Comparison of ENCODE assay signal across 20 cellular contexts in the genomic region with DNA sequence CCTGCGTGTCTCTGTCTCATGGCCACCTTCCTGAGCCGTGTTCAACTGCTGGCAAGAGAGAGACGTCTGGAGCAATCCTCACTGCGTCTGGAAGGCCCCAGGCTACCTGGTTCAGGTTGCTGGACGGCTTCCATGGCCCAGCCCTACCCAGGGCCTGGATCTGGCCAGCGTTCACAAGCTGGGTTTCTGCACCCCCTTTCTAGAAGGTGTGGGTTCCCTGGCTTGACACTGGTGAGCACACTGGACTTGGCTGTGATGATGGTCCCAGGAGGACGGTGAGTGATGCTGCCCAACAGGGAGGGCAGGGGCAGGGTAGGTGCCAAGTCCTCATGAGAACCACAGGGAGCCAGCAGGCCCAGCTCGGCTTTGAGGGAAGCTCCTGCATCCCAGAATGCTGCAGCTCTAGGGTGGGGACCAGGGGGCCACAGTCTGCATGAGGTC.
DNase-seq lines count a peak whose midpoint lies in the region; ATAC-seq and TF ChIP-seq lines count a peak whose summit lies in the region.
"Had no signal": no experiment of that assay in that cellular context is flagged by ENCODE, and none has a peak within 500 bp of the region (broad histone marks: within the 10 kb centered on the region; RNA-seq: fewer than 3 reads in every experiment).

No MANE protein-coding gene starts in this region.

- no TSS peak for BruUV-seq in MCF 10A (replicated peaks; lab: Mats Ljungman, UMichigan)

- POLR2A ChIA-PET in RWPE1 (lab: Yijun Ruan, JAX; ENCODE audit: low non-redundant PET) (no interaction called here), MCF 10A (lab: Yijun Ruan, JAX) (interaction anchor here (0.7 to 1.0 kb wide), 4 partner anchors 9 to 161 kb away, joined by 3 to 8 read pairs (median 4); no protein-coding TSS in a partner anchor), WTC11 (lab: Charles Lee) (no interaction called here)

- H3K27me3 Mint-ChIP-seq in MCF 10A (ENCODE audit: insufficient read depth, unreplicated experiment) = no peaks in the 10 kb centered on the region
- H3K27me3 Mint-ChIP-seq in WTC11 (ENCODE audit: low read depth) = no peaks in the 10 kb centered on the region
- H3K27me3 Mint-ChIP-seq: B cell; CD4-positive, alpha-beta memory T cell had no signal

- TF ChIP-seq CTCF in RWPE1 (conservative IDR thresholded peaks at IDR 0.05; ENCODE audit: low read depth) (no peak), MCF 10A (IDR thresholded peaks at IDR 0.05; ENCODE audit: unreplicated experiment) (no peak), WTC11 (IDR thresholded peaks at IDR 0.05) (no peak)

- H3K27ac ChIP-seq in RWPE1 = peak overlapping the region; percentile 28; the same call in 1 of the 2 replicates
- H3K27ac ChIP-seq: KMS-11 had no signal

- CTCF ChIA-PET in RWPE1 (lab: Yijun Ruan, JAX) = no interaction called here
- CTCF ChIA-PET in MCF 10A (lab: Yijun Ruan, JAX) = no interaction called here
- CTCF ChIA-PET in WTC11 (lab: Charles Lee) = interaction anchor here (2.8 kb wide), 1 partner anchor 13 kb away, joined by 10 read pairs; no protein-coding TSS in a partner anchor

- H3K36me3 Mint-ChIP-seq in MCF 10A (ENCODE audit: insufficient read depth, unreplicated experiment) (no peaks in the 10 kb centered on the region), WTC11 (peaks cover 5% of the 10 kb centered on the region)
- H3K36me3 Mint-ChIP-seq: CD4-positive, alpha-beta memory T cell had no signal

- H3K27ac Mint-ChIP-seq in MCF 10A (ENCODE audit: low read depth, unreplicated experiment) (no peak overlapping the region), WTC11 (no peak overlapping the region)
- H3K27ac Mint-ChIP-seq: B cell; CD4-positive, alpha-beta memory T cell; GM23338 had no signal

- H3K4me1 Mint-ChIP-seq in MCF 10A (ENCODE audit: insufficient read depth, unreplicated experiment) (peaks cover 23% of the 10 kb centered on the region), WTC11 (no peaks in the 10 kb centered on the region)
- H3K4me1 Mint-ChIP-seq: B cell; CD4-positive, alpha-beta memory T cell; GM23338 had no signal

- intact Hi-C loops in MCF 10A (cut with micrococcal nuclease) (no loop called here), sciatic nerve (cut with DNase I) (no loop called here)

- ATAC-seq in sciatic nerve (no peak), HG03135 (IDR thresholded peaks at IDR 0.05; ENCODE audit: unreplicated experiment) (no peak), WTC11 (no peak)
- ATAC-seq: GM23338 had no signal

- H3K4me3 Mint-ChIP-seq in MCF 10A (ENCODE audit: unreplicated experiment) = no peak overlapping the region
- H3K4me3 Mint-ChIP-seq in WTC11 = no peak overlapping the region
- H3K4me3 Mint-ChIP-seq: B cell; CD4-positive, alpha-beta memory T cell; GM23338 had no signal

- no peaks in the 10 kb centered on the region for H3K9me3 Mint-ChIP-seq in MCF 10A (ENCODE audit: unreplicated experiment)
- H3K9me3 Mint-ChIP-seq in WTC11 = peaks cover 27% of the 10 kb centered on the region

- DNase-seq in RWPE1 (ENCODE audit: low spot score) (no peak), MCF 10A (ENCODE audit: unreplicated experiment) (peak; percentile 89), islet precursor cell (peak; percentile 57), sciatic nerve (ENCODE audit: low spot score) (peak; percentile 43), WTC11 (ENCODE audit: low spot score) (no peak)
- no peak for DNase-seq in stimulated activated CD4-positive, alpha-beta T cell treated with anti-CD3 and anti-CD28 coated beads, Interleukin-15, amount 100 ng/mL, for 24 hours
- DNase-seq in stimulated activated CD4-positive, alpha-beta T cell treated with anti-CD3 and anti-CD28 coated beads, Interleukin-12 subunit alpha, Interleukin-12 subunit beta, amount 100 ng/mL, for 4 hours = no peak
- DNase-seq: CD4-positive, alpha-beta memory T cell; DND-41; GDM1; MG63; NCI-H1092 treated with DMSO at 0.1 percent for 48 hours; NCI-H1694; NCI-H446 treated with DMSO at 0.1 percent for 48 hours; NCI-H748 treated with DMSO at 0.1 percent for 48 hours; SHP77 had no signal

TF ChIP-seq in WTC11, 78 proteins besides CTCF, POLR2A, EP300 and RAD21:
- no peak for TF ChIP-seq NR1H2 (CRISPR knock-in tag; IDR thresholded peaks at IDR 0.05)
- TF ChIP-seq, protein P1, sequence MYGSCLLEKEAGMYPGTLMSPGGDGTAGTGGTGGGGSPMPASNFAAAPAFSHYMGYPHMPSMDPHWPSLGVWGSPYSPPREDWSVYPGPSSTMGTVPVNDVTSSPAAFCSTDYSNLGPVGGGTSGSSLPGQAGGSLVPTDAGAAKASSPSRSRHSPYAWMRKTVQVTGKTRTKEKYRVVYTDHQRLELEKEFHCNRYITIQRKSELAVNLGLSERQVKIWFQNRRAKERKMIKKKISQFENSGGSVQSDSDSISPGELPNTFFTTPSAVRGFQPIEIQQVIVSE (CRISPR knock-in tag; IDR thresholded peaks at IDR 0.05; ENCODE audit: borderline replicate concordance) = no peak
- no peak for TF ChIP-seq ZNF138 (CRISPR knock-in tag; conservative IDR thresholded peaks at IDR 0.05)
- TF ChIP-seq ZNF121 (CRISPR knock-in tag; IDR thresholded peaks at IDR 0.05) = no peak
- TF ChIP-seq, protein P2, sequence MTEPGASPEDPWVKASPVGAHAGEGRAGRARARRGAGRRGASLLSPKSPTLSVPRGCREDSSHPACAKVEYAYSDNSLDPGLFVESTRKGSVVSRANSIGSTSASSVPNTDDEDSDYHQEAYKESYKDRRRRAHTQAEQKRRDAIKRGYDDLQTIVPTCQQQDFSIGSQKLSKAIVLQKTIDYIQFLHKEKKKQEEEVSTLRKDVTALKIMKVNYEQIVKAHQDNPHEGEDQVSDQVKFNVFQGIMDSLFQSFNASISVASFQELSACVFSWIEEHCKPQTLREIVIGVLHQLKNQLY (CRISPR knock-in tag; IDR thresholded peaks at IDR 0.05) = no peak
- TF ChIP-seq CBFB (CRISPR knock-in tag; IDR thresholded peaks at IDR 0.05; ENCODE audit: low read depth) = no peak
- TF ChIP-seq, protein P3, sequence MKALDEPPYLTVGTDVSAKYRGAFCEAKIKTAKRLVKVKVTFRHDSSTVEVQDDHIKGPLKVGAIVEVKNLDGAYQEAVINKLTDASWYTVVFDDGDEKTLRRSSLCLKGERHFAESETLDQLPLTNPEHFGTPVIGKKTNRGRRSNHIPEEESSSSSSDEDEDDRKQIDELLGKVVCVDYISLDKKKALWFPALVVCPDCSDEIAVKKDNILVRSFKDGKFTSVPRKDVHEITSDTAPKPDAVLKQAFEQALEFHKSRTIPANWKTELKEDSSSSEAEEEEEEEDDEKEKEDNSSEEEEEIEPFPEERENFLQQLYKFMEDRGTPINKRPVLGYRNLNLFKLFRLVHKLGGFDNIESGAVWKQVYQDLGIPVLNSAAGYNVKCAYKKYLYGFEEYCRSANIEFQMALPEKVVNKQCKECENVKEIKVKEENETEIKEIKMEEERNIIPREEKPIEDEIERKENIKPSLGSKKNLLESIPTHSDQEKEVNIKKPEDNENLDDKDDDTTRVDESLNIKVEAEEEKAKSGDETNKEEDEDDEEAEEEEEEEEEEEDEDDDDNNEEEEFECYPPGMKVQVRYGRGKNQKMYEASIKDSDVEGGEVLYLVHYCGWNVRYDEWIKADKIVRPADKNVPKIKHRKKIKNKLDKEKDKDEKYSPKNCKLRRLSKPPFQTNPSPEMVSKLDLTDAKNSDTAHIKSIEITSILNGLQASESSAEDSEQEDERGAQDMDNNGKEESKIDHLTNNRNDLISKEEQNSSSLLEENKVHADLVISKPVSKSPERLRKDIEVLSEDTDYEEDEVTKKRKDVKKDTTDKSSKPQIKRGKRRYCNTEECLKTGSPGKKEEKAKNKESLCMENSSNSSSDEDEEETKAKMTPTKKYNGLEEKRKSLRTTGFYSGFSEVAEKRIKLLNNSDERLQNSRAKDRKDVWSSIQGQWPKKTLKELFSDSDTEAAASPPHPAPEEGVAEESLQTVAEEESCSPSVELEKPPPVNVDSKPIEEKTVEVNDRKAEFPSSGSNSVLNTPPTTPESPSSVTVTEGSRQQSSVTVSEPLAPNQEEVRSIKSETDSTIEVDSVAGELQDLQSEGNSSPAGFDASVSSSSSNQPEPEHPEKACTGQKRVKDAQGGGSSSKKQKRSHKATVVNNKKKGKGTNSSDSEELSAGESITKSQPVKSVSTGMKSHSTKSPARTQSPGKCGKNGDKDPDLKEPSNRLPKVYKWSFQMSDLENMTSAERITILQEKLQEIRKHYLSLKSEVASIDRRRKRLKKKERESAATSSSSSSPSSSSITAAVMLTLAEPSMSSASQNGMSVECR (CRISPR knock-in tag; IDR thresholded peaks at IDR 0.05; ENCODE audit: borderline replicate concordance) = no peak
- TF ChIP-seq, protein P4, sequence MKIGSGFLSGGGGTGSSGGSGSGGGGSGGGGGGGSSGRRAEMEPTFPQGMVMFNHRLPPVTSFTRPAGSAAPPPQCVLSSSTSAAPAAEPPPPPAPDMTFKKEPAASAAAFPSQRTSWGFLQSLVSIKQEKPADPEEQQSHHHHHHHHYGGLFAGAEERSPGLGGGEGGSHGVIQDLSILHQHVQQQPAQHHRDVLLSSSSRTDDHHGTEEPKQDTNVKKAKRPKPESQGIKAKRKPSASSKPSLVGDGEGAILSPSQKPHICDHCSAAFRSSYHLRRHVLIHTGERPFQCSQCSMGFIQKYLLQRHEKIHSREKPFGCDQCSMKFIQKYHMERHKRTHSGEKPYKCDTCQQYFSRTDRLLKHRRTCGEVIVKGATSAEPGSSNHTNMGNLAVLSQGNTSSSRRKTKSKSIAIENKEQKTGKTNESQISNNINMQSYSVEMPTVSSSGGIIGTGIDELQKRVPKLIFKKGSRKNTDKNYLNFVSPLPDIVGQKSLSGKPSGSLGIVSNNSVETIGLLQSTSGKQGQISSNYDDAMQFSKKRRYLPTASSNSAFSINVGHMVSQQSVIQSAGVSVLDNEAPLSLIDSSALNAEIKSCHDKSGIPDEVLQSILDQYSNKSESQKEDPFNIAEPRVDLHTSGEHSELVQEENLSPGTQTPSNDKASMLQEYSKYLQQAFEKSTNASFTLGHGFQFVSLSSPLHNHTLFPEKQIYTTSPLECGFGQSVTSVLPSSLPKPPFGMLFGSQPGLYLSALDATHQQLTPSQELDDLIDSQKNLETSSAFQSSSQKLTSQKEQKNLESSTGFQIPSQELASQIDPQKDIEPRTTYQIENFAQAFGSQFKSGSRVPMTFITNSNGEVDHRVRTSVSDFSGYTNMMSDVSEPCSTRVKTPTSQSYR (CRISPR knock-in tag; IDR thresholded peaks at IDR 0.05) = no peak
- no peak for TF ChIP-seq NFE2L1 (CRISPR knock-in tag; IDR thresholded peaks at IDR 0.05)

Comparison
In these comparisons a context has a peak if more than half of its experiments do, and no peak if none do; other contexts are left out.
1. DNase-seq: peak in MCF 10A (single experiment), islet precursor cell (single experiment) and sciatic nerve (single experiment); none in RWPE1 (single experiment), WTC11 (single experiment), stimulated activated CD4-positive, alpha-beta T cell treated with anti-CD3 and anti-CD28 coated beads, Interleukin-15, amount 100 ng/mL, for 24 hours (single experiment) and stimulated activated CD4-positive, alpha-beta T cell treated with anti-CD3 and anti-CD28 coated beads, Interleukin-12 subunit alpha, Interleukin-12 subunit beta, amount 100 ng/mL, for 4 hours (single experiment).